1 cellular context compared by ENCODE assay signal in the genomic region with DNA sequence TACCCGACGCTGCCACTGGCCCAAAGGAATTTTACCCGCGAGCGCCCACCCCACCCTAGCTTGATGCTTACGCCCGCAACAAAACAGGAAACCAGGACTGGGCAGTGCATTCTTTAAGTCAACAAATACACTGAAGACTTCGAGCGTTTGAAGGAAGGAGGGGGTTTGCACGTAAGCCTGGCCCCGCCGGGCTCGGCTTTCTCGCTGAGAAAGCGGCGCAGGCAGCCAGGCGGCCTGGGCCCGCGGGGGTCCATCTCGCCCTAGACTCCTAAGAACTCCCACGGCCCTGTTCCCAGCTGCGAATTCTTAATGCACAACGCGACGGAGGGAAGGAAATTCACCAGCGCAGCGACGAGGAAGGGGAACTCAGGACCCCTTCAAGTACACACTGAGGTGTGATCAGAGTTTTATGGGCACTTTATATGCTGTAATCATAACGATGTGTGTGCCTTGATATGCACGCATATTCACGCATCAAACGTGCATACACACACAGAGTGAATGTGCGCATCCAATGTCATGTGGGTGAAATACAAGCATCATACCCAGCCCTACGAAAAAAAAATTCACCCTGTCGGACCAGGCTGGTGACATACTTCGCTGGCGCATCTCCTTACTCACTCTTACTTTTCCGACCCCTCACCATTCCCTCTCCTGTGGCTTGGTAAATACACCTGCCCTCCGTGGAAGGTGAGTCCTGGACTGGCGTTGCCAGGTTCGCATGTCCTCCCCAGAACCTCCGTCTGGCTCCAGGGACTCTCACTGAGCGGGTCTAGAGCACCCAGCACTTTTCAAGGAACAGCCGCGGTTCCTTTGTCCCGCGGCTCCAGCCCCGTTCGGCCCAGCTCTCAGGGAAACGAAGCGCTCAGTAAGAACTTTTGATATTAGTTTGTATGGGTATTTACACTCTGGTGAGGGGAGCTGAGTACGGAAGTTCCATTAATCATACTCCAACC.
TF ChIP-seq lines count a peak whose summit lies in the region.

No MANE protein-coding gene starts in this region.

TF ChIP-seq in SK-N-SH treated with all-trans-retinoic acid at 6 μM for 48 hours, 23 proteins besides CTCF, POLR2A, EP300 and RAD21 (continued from another document):
- TF ChIP-seq, protein P1, sequence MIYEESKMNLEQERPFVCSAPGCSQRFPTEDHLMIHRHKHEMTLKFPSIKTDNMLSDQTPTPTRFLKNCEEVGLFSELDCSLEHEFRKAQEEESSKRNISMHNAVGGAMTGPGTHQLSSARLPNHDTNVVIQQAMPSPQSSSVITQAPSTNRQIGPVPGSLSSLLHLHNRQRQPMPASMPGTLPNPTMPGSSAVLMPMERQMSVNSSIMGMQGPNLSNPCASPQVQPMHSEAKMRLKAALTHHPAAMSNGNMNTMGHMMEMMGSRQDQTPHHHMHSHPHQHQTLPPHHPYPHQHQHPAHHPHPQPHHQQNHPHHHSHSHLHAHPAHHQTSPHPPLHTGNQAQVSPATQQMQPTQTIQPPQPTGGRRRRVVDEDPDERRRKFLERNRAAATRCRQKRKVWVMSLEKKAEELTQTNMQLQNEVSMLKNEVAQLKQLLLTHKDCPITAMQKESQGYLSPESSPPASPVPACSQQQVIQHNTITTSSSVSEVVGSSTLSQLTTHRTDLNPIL (CRISPR knock-in tag; IDR thresholded peaks at IDR 0.05; ENCODE audit: low read depth), result no peak
- TF ChIP-seq ESRRG (CRISPR knock-in tag; IDR thresholded peaks at IDR 0.05) (no peak), GLIS3 (CRISPR knock-in tag; IDR thresholded peaks at IDR 0.05) (no peak), ARNTL (CRISPR knock-in tag; IDR thresholded peaks at IDR 0.05; ENCODE audit: borderline replicate concordance, low read depth) (no peak), ZFP3 (CRISPR knock-in tag; IDR thresholded peaks at IDR 0.05) (no peak), ZNF565 (CRISPR knock-in tag; conservative IDR thresholded peaks at IDR 0.05; ENCODE audit: low read depth) (no peak), ZNF8 (CRISPR knock-in tag; IDR thresholded peaks at IDR 0.05) (no peak), OSR1 (CRISPR knock-in tag; IDR thresholded peaks at IDR 0.05) (no peak)
- TF ChIP-seq, protein P2, sequence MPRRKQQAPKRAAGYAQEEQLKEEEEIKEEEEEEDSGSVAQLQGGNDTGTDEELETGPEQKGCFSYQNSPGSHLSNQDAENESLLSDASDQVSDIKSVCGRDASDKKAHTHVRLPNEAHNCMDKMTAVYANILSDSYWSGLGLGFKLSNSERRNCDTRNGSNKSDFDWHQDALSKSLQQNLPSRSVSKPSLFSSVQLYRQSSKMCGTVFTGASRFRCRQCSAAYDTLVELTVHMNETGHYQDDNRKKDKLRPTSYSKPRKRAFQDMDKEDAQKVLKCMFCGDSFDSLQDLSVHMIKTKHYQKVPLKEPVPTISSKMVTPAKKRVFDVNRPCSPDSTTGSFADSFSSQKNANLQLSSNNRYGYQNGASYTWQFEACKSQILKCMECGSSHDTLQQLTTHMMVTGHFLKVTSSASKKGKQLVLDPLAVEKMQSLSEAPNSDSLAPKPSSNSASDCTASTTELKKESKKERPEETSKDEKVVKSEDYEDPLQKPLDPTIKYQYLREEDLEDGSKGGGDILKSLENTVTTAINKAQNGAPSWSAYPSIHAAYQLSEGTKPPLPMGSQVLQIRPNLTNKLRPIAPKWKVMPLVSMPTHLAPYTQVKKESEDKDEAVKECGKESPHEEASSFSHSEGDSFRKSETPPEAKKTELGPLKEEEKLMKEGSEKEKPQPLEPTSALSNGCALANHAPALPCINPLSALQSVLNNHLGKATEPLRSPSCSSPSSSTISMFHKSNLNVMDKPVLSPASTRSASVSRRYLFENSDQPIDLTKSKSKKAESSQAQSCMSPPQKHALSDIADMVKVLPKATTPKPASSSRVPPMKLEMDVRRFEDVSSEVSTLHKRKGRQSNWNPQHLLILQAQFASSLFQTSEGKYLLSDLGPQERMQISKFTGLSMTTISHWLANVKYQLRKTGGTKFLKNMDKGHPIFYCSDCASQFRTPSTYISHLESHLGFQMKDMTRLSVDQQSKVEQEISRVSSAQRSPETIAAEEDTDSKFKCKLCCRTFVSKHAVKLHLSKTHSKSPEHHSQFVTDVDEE (CRISPR knock-in tag; IDR thresholded peaks at IDR 0.05), result no peak
